In genomic region chr7:83594076-83594475, GRCh38 we compare ENCODE assay signal across 16 cellular contexts. TPM values are rescaled to one million over a fixed set of nuclear protein-coding genes. Genes with fewer than 3 reads are reported as not detected.
"Had no signal": no experiment of that assay in that cellular context is flagged by ENCODE, and none has a peak within 500 bp of the region (broad histone marks: within the 10 kb centered on the region; RNA-seq: fewer than 3 reads in every experiment).

No MANE protein-coding gene starts in this region.

- H3K27ac Mint-ChIP-seq: activated CD8-positive, alpha-beta memory T cell treated with anti-CD3 and anti-CD28 coated beads, Interleukin-2, amount 10 ng/mL, durations not matched to agents 7 days and 5 days; activated naive CD8-positive, alpha-beta T cell; stimulated activated naive CD8-positive, alpha-beta T cell treated with anti-CD3 and anti-CD28 coated beads, Interleukin-15, Interleukin-2, amounts not matched to agents 100 ng/mL and 50 ng/mL, for 24 hours had no signal

- DNase-seq: activated CD4-positive, alpha-beta T cell treated with anti-CD3 and anti-CD28 coated beads, Interleukin-2, amount 50 U/mL, for 48 hours; activated CD4-positive, CD25-positive, alpha-beta regulatory T cell treated with anti-CD3 and anti-CD28 coated beads, Interleukin-2, amount 50 U/mL, for 72 hours; activated CD8-positive, alpha-beta memory T cell treated with anti-CD3 and anti-CD28 coated beads, Interleukin-2, amount 10 ng/mL, durations not matched to agents 7 days and 5 days; activated gamma-delta T cell; activated T-cell treated with anti-CD3 and anti-CD28 coated beads, Interleukin-2, amount 50 U/mL, for 4 hours; amygdala; brain microvascular endothelial cell; dermis blood vessel endothelial cell; hippocampal formation; kidney glomerular epithelial cell; mesendoderm; sigmoid colon; stimulated activated CD4-positive, alpha-beta T cell treated with anti-CD3 and anti-CD28 coated beads, Interleukin-2, amount 100 ng/mL, for 48 hours; stimulated activated CD8-positive, alpha-beta memory T cell treated with anti-CD3 and anti-CD28 coated beads, Interleukin-4, amount 100 ng/mL, for 48 hours had no signal

- H3K4me1 Mint-ChIP-seq: activated CD8-positive, alpha-beta memory T cell treated with anti-CD3 and anti-CD28 coated beads, Interleukin-2, amount 10 ng/mL, durations not matched to agents 7 days and 5 days had no signal

- H3K36me3 Mint-ChIP-seq: activated CD8-positive, alpha-beta memory T cell treated with anti-CD3 and anti-CD28 coated beads, Interleukin-2, amount 10 ng/mL, durations not matched to agents 7 days and 5 days; activated naive CD8-positive, alpha-beta T cell had no signal

- H3K4me3 Mint-ChIP-seq: activated CD8-positive, alpha-beta memory T cell treated with anti-CD3 and anti-CD28 coated beads, Interleukin-2, amount 10 ng/mL, durations not matched to agents 7 days and 5 days; activated naive CD8-positive, alpha-beta T cell; activated T-cell treated with anti-CD3 and anti-CD28 coated beads, Interleukin-2, amount 50 U/mL, for 4 hours; stimulated activated naive CD8-positive, alpha-beta T cell treated with anti-CD3 and anti-CD28 coated beads, Interleukin-15, Interleukin-2, amounts not matched to agents 100 ng/mL and 50 ng/mL, for 24 hours had no signal

- ATAC-seq: activated CD8-positive, alpha-beta memory T cell treated with anti-CD3 and anti-CD28 coated beads, Interleukin-2, amount 10 ng/mL, durations not matched to agents 7 days and 5 days; activated T-cell treated with anti-CD3 and anti-CD28 coated beads, Interleukin-2, amount 50 U/mL, for 4 hours had no signal

- H3K9me3 Mint-ChIP-seq: activated T-cell treated with anti-CD3 and anti-CD28 coated beads, Interleukin-2, amount 50 U/mL, for 4 hours; stimulated activated naive CD8-positive, alpha-beta T cell treated with anti-CD3 and anti-CD28 coated beads, Interleukin-15, Interleukin-2, amounts not matched to agents 100 ng/mL and 50 ng/mL, for 24 hours had no signal

- H3K27me3 Mint-ChIP-seq: activated CD8-positive, alpha-beta memory T cell treated with anti-CD3 and anti-CD28 coated beads, Interleukin-2, amount 10 ng/mL, durations not matched to agents 7 days and 5 days; activated naive CD8-positive, alpha-beta T cell; stimulated activated naive CD8-positive, alpha-beta T cell treated with anti-CD3 and anti-CD28 coated beads, Interleukin-15, Interleukin-2, amounts not matched to agents 100 ng/mL and 50 ng/mL, for 24 hours had no signal

RNA-seq across cellular contexts. Expression of gene SEMA3E, which starts 54.9 kb away (rescaled TPM):
- total RNA-seq: activated CD8-positive, alpha-beta memory T cell treated with anti-CD3 and anti-CD28 coated beads, Interleukin-2, amount 10 ng/mL, durations not matched to agents 7 days and 5 days; activated T-cell treated with anti-CD3 and anti-CD28 coated beads, Interleukin-2, amount 50 U/mL, for 4 hours had no signal
